9 cellular contexts compared by ENCODE assay signal in the genomic region with DNA sequence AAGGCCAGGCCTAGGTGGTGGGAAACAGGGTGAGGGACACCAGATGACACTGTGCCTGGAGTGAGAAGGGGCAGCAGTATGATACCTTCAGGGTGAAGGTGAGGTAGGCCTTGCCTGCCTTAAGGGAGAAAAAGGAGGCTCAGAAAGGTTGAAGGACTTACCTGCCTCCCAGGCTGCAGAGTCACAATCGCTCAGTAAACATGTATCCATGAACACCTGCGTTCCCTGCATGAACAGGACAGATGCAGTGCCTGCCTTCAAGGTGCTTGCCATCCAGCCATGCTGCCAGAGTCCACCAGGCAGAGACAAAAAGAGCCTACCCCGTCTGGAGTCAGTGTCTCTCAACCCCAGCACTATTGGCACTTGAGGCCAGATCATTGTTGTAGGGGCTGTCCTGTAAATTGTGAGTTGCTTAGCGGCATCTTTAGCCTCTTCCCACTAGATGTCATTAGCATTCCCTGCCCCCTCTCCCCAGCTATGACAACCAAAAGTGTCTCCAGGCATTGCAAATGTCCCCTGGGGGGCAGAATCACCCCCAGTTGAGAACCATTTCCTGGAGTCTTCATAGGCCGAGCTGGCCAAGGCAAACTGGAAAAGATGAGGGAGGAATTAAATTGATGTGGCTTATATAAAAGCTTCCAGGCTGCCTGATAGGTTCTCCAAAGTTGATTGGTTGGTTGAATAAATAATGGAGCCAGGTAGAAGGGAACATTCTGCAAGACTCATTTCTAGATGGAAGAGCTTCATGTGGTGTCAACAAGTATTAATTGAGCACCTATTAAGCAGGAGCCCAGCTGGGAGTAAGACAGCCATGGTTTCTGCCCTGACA. TPM values are rescaled to one million over a fixed set of nuclear protein-coding genes. Genes with fewer than 3 reads are reported as not detected.
DNase-seq lines count a peak whose midpoint lies in the region; ATAC-seq and TF ChIP-seq lines count a peak whose summit lies in the region.
"Had no signal": no experiment of that assay in that cellular context is flagged by ENCODE, and none has a peak within 500 bp of the region (broad histone marks: within the 10 kb centered on the region; RNA-seq: fewer than 3 reads in every experiment).

No MANE protein-coding gene starts in this region.

- peaks cover 2% of the 10 kb centered on the region for H3K36me3 Mint-ChIP-seq in activated CD4-positive, alpha-beta T cell treated with anti-CD3 and anti-CD28 coated beads, Interleukin-2, amount 10 ng/mL, durations not matched to agents 24 days and 14 days (ENCODE audit: low read depth)
- H3K36me3 Mint-ChIP-seq in activated CD4-positive, alpha-beta memory T cell treated with anti-CD3 and anti-CD28 coated beads for 36 hours, result no peaks in the 10 kb centered on the region

- no peaks in the 10 kb centered on the region for H3K9me3 Mint-ChIP-seq in activated CD4-positive, alpha-beta T cell treated with anti-CD3 and anti-CD28 coated beads, Interleukin-2, amount 10 ng/mL, durations not matched to agents 24 days and 14 days
- H3K9me3 Mint-ChIP-seq in activated CD4-positive, alpha-beta memory T cell treated with anti-CD3 and anti-CD28 coated beads for 36 hours, result no peaks in the 10 kb centered on the region

- H3K4me3 Mint-ChIP-seq in activated CD4-positive, alpha-beta T cell treated with anti-CD3 and anti-CD28 coated beads, Interleukin-2, amount 10 ng/mL, durations not matched to agents 24 days and 14 days, result peak overlapping the region; percentile 72
- H3K4me3 Mint-ChIP-seq in activated CD4-positive, alpha-beta memory T cell treated with anti-CD3 and anti-CD28 coated beads for 36 hours, result peak overlapping the region; percentile 57

- no peak for ATAC-seq in GM21423 (IDR thresholded peaks at IDR 0.05; ENCODE audit: unreplicated experiment)

- peaks cover 26% of the 10 kb centered on the region for H3K4me1 Mint-ChIP-seq in activated CD4-positive, alpha-beta T cell treated with anti-CD3 and anti-CD28 coated beads, Interleukin-2, amount 10 ng/mL, durations not matched to agents 24 days and 14 days
- peaks cover 20% of the 10 kb centered on the region for H3K4me1 Mint-ChIP-seq in activated CD4-positive, alpha-beta memory T cell treated with anti-CD3 and anti-CD28 coated beads for 36 hours (ENCODE audit: low read depth)

- TF ChIP-seq EP300 in stomach (IDR thresholded peaks at IDR 0.05), result no peak

- POLR2A ChIA-PET in activated CD4-positive, alpha-beta memory T cell treated with anti-CD3 and anti-CD28 coated beads for 36 hours (lab: Charles Lee), result no interaction called here

- TF ChIP-seq POLR2A in stomach (IDR thresholded peaks at IDR 0.05), result no peak

- peaks cover 0 to under 1% (median 0%) of the 10 kb centered on the region in 4 donors for H3K36me3 ChIP-seq in stomach
- H3K36me3 ChIP-seq: BE2C had no signal

- peaks cover 14 to 40% (median 23%) of the 10 kb centered on the region in 4 donors for H3K4me1 ChIP-seq in stomach
- H3K4me1 ChIP-seq: BE2C had no signal

- 80 to 90% (median 90%) methylated on average over 5 of the region's 5 CpGs for WGBS in stomach, 5 donors

- no peaks in the 10 kb centered on the region for H3K27me3 Mint-ChIP-seq in activated CD4-positive, alpha-beta T cell treated with anti-CD3 and anti-CD28 coated beads, Interleukin-2, amount 10 ng/mL, durations not matched to agents 24 days and 14 days
- no peaks in the 10 kb centered on the region for H3K27me3 Mint-ChIP-seq in activated CD4-positive, alpha-beta memory T cell treated with anti-CD3 and anti-CD28 coated beads for 36 hours

- CTCF ChIA-PET in activated CD4-positive, alpha-beta memory T cell treated with anti-CD3 and anti-CD28 coated beads for 36 hours (lab: Charles Lee), result interaction anchor here (0.5 kb wide), 1 partner anchor 49 kb away, joined by 5 read pairs; no protein-coding TSS in a partner anchor

- H3K4me3 ChIP-seq in fibroblast of pulmonary artery (replicated peaks; ENCODE audit: low read depth, low read length), result peak overlapping the region; percentile 87
- H3K4me3 ChIP-seq in stomach, result peak overlapping the region in 3 of 4 donors; percentile 81 to 95 (median 95)

- intact Hi-C loops in activated CD4-positive, alpha-beta T cell treated with anti-CD3 and anti-CD28 coated beads, Interleukin-2, amount 10 ng/mL, durations not matched to agents 24 days and 14 days (cut with micrococcal nuclease), result no loop called here
- intact Hi-C loops in activated CD4-positive, alpha-beta memory T cell treated with anti-CD3 and anti-CD28 coated beads for 36 hours (cut with micrococcal nuclease), result loop anchor here (5.0 kb wide), 1 partner anchor 101 kb away; the partner anchor contains the start of gene ZNF780A
- intact Hi-C loops in stomach (cut with DNase I; ENCODE audit: low total_unique reads), result no loop called here

- DNase-seq in activated CD4-positive, alpha-beta T cell treated with anti-CD3 and anti-CD28 coated beads, Interleukin-2, amount 10 ng/mL, durations not matched to agents 24 days and 14 days, result no peak
- DNase-seq in activated CD4-positive, alpha-beta T cell treated with anti-CD3 and anti-CD28 coated beads for 4 hours, result no peak
- DNase-seq in activated CD4-positive, alpha-beta memory T cell treated with anti-CD3 and anti-CD28 coated beads for 36 hours, result no peak
- DNase-seq in fibroblast of pulmonary artery (ENCODE audit: low read depth), result no peak
- no peak for DNase-seq in stomach
- no peak for DNase-seq in HT-29 (ENCODE audit: low spot score)
- DNase-seq in stimulated activated CD4-positive, alpha-beta T cell treated with anti-CD3 and anti-CD28 coated beads, Interleukin-12 subunit alpha, Interleukin-12 subunit beta, amount 100 ng/mL, for 4 hours, result no peak
- DNase-seq: BE2C had no signal

- H3K27ac Mint-ChIP-seq in activated CD4-positive, alpha-beta T cell treated with anti-CD3 and anti-CD28 coated beads, Interleukin-2, amount 10 ng/mL, durations not matched to agents 24 days and 14 days, result no peak overlapping the region
- no peak overlapping the region for H3K27ac Mint-ChIP-seq in activated CD4-positive, alpha-beta memory T cell treated with anti-CD3 and anti-CD28 coated beads for 36 hours

- no peaks in the 10 kb centered on the region for H3K27me3 ChIP-seq in stomach
- H3K27me3 ChIP-seq: BE2C had no signal

- H3K27ac ChIP-seq in stomach, result no peak overlapping the region

- TF ChIP-seq CTCF in fibroblast of pulmonary artery (IDR thresholded peaks at IDR 0.05; ENCODE audit: low read length, missing control alignments), result no peak
- no peak for TF ChIP-seq CTCF in stomach (IDR thresholded peaks at IDR 0.05)

- H3K9me3 ChIP-seq in stomach, result no peaks in the 10 kb centered on the region
- H3K9me3 ChIP-seq: BE2C had no signal

RNA-seq across cellular contexts. Expression of gene MAP3K10, which starts 1.7 kb away (rescaled TPM):
- total RNA-seq in activated CD4-positive, alpha-beta T cell treated with anti-CD3 and anti-CD28 coated beads, Interleukin-2, amount 10 ng/mL, durations not matched to agents 24 days and 14 days, result 16.6 and 17.6 TPM in 2 replicates
- 10 to 100 TPM; 10.9 to 11.0 TPM for total RNA-seq in activated CD4-positive, alpha-beta memory T cell treated with anti-CD3 and anti-CD28 coated beads for 36 hours
- 10 to 100 TPM in 4 of 5 donors, 1 to 10 TPM in 1; 8.8 to 34.5 (median 15.2) TPM for total RNA-seq in stomach
- 10 to 100 TPM in 1 of 3 donors, 1 to 10 TPM in 2; 5.2 to 18.3 (median 6.1) TPM for polyA plus RNA-seq in stomach
- total RNA-seq in HT-29 (2014; rRNA removed; shearing (Covaris generic)), result 9.7 and 15.2 TPM in 2 replicates

RNA-seq across cellular contexts. Expression of gene TTC9B, which starts 25.2 kb away (rescaled TPM):
- total RNA-seq in activated CD4-positive, alpha-beta T cell treated with anti-CD3 and anti-CD28 coated beads, Interleukin-2, amount 10 ng/mL, durations not matched to agents 24 days and 14 days, result not detected in 2 replicates
- not detected for total RNA-seq in activated CD4-positive, alpha-beta memory T cell treated with anti-CD3 and anti-CD28 coated beads for 36 hours
- total RNA-seq in stomach, result under 1 TPM in 1 of 5 donors, not detected in 4; 0.37 TPM
- polyA plus RNA-seq in stomach, result under 1 TPM in 1 of 3 donors, not detected in 2; 0.35 TPM
- 0.94 TPM in 1 of 2 replicates, not detected in the other for total RNA-seq in HT-29 (2014; rRNA removed; shearing (Covaris generic))

RNA-seq across cellular contexts. Expression of gene CCNP, which starts 33.5 kb away (rescaled TPM):
- total RNA-seq in activated CD4-positive, alpha-beta T cell treated with anti-CD3 and anti-CD28 coated beads, Interleukin-2, amount 10 ng/mL, durations not matched to agents 24 days and 14 days, result 0.19 and 0.28 TPM in 2 replicates
- total RNA-seq in activated CD4-positive, alpha-beta memory T cell treated with anti-CD3 and anti-CD28 coated beads for 36 hours, result not detected
- total RNA-seq in stomach, result not detected
- under 1 TPM in 2 of 3 donors, not detected in 1; 0.19 to 0.48 TPM for polyA plus RNA-seq in stomach
- 0.23 and 1.2 TPM in 2 replicates for total RNA-seq in HT-29 (2014; rRNA removed; shearing (Covaris generic))
